Comparison of ENCODE assay signal across 13 cellular contexts in the genomic region with DNA sequence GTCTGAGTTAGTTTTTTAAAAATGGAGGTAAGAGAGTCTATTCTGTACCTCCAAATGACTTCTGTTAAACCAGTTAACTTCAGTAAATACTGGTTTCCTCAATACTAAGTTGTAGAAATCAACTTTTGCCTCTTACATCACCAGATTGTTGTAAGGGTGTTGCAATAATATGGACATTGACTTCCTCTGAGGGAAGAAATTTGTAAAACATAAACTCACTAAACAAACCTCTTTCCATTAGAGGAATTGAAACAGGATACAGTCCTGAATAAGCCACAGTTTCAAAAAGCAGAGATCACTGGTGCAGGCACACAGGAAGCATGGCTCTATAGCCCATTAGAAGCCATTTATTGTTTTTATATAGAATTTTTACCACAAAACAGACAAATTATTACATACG. TPM values are rescaled to one million over a fixed set of nuclear protein-coding genes. Genes with fewer than 3 reads are reported as not detected.
DNase-seq lines count a peak whose midpoint lies in the region; ATAC-seq and TF ChIP-seq lines count a peak whose summit lies in the region.
"Had no signal": no experiment of that assay in that cellular context is flagged by ENCODE, and none has a peak within 500 bp of the region (broad histone marks: within the 10 kb centered on the region; RNA-seq: fewer than 3 reads in every experiment).

No MANE protein-coding gene starts in this region.

- no peak for TF ChIP-seq EP300 in transverse colon (IDR thresholded peaks at IDR 0.05; ENCODE audit: low read depth)

- H3K4me1 Mint-ChIP-seq in activated T-helper 1 cell treated with anti-CD3 and anti-CD28 coated beads, Interleukin-12 subunit alpha, Interleukin-12 subunit beta, Interleukin-2, Interleukin-4 antibody, amounts not matched to agents 30 ng/mL and 10 ng/mL and 1 ng/mL, durations not matched to agents 14 hours and 24 hours and 36 hours (ENCODE audit: low read depth), result no peaks in the 10 kb centered on the region

- ATAC-seq in GM18517 (IDR thresholded peaks at IDR 0.05; ENCODE audit: unreplicated experiment) (peak; percentile 98), HG02623 (IDR thresholded peaks at IDR 0.05; ENCODE audit: unreplicated experiment) (peak; percentile 63)
- ATAC-seq: foreskin keratinocyte had no signal

- H3K4me1 ChIP-seq in left ventricle myocardium inferior (peaks cover 28% of the 10 kb centered on the region), transverse colon (no peaks in the 10 kb centered on the region)
- H3K4me1 ChIP-seq: foreskin keratinocyte had no signal

- H3K27ac ChIP-seq in left ventricle myocardium inferior (replicated peaks) (peak overlapping the region; percentile 58), transverse colon (no peak overlapping the region)
- H3K27ac ChIP-seq: C4-2B, foreskin keratinocyte had no signal

- in situ Hi-C loops in KBM-7 (cut with MboI; ENCODE audit: low pct_unique_long_range_greater_than_20kb, low sequenced_read_pairs), result no loop called here
- in situ Hi-C loops in transverse colon (cut with MboI; ENCODE audit: low pct_ligation_motif_present in 1 of 4, low pct_unique_long_range_greater_than_20kb in 1 of 4, low sequenced_read_pairs in 3 of 4), result no loop called here

- TF ChIP-seq CTCF in left ventricle myocardium inferior (IDR thresholded peaks at IDR 0.05; ENCODE audit: borderline replicate concordance) (no peak), foreskin fibroblast (IDR thresholded peaks at IDR 0.05; ENCODE audit: low read depth, low read length) (no peak), transverse colon (IDR thresholded peaks at IDR 0.05) (no peak)

- H3K27ac Mint-ChIP-seq in activated T-helper 1 cell treated with anti-CD3 and anti-CD28 coated beads, Interleukin-12 subunit alpha, Interleukin-12 subunit beta, Interleukin-2, Interleukin-4 antibody, amounts not matched to agents 30 ng/mL and 10 ng/mL and 1 ng/mL, durations not matched to agents 14 hours and 24 hours and 36 hours, result no peak overlapping the region

- DNase-seq in KBM-7 (peak; percentile 19), left ventricle myocardium inferior (no peak), foreskin fibroblast (no peak), iPS-NIHi7 (ENCODE audit: extremely low spot score) (no peak), transverse colon (no peak)
- no peak for DNase-seq in activated T-helper 1 cell treated with anti-CD3 and anti-CD28 coated beads, Interleukin-12 subunit alpha, Interleukin-12 subunit beta, Interleukin-2, Interleukin-4 antibody, amounts not matched to agents 30 ng/mL and 10 ng/mL and 1 ng/mL, durations not matched to agents 14 hours and 24 hours and 36 hours (ENCODE audit: low spot score)
- DNase-seq: anterior cingulate cortex; foreskin keratinocyte; stimulated activated CD4-positive, alpha-beta T cell treated with anti-CD3 and anti-CD28 coated beads, Interleukin-4, amount 100 ng/mL, for 1 hour had no signal

- H3K9me3 ChIP-seq in left ventricle myocardium inferior (replicated peaks) (no peaks in the 10 kb centered on the region), transverse colon (no peaks in the 10 kb centered on the region)

- WGBS in transverse colon (ENCODE audit: low coverage in 1 of 2), 2 donors, result 69 to 80% methylated on average over 1 of the region's 1 CpG

- H3K36me3 Mint-ChIP-seq in activated T-helper 1 cell treated with anti-CD3 and anti-CD28 coated beads, Interleukin-12 subunit alpha, Interleukin-12 subunit beta, Interleukin-2, Interleukin-4 antibody, amounts not matched to agents 30 ng/mL and 10 ng/mL and 1 ng/mL, durations not matched to agents 14 hours and 24 hours and 36 hours (ENCODE audit: low read depth), result no peaks in the 10 kb centered on the region

- no peak for TF ChIP-seq POLR2A in transverse colon (IDR thresholded peaks at IDR 0.05)

- no peaks in the 10 kb centered on the region for H3K9me3 Mint-ChIP-seq in activated T-helper 1 cell treated with anti-CD3 and anti-CD28 coated beads, Interleukin-12 subunit alpha, Interleukin-12 subunit beta, Interleukin-2, Interleukin-4 antibody, amounts not matched to agents 30 ng/mL and 10 ng/mL and 1 ng/mL, durations not matched to agents 14 hours and 24 hours and 36 hours

- no peaks in the 10 kb centered on the region for H3K36me3 ChIP-seq in left ventricle myocardium inferior
- H3K36me3 ChIP-seq in transverse colon, result no peaks in the 10 kb centered on the region

- no peaks in the 10 kb centered on the region for H3K27me3 ChIP-seq in left ventricle myocardium inferior (ENCODE audit: low read depth)
- no peaks in the 10 kb centered on the region for H3K27me3 ChIP-seq in transverse colon
- H3K27me3 ChIP-seq: foreskin keratinocyte had no signal

- intact Hi-C loops in left ventricle myocardium inferior (cut with micrococcal nuclease), result no loop called here
- intact Hi-C loops in activated T-helper 1 cell treated with anti-CD3 and anti-CD28 coated beads, Interleukin-12 subunit alpha, Interleukin-12 subunit beta, Interleukin-2, Interleukin-4 antibody, amounts not matched to agents 30 ng/mL and 10 ng/mL and 1 ng/mL, durations not matched to agents 14 hours and 24 hours and 36 hours (cut with micrococcal nuclease), result no loop called here
- intact Hi-C loops in transverse colon (cut with DNase I; ENCODE audit: low total_unique reads), result no loop called here

- H3K27me3 Mint-ChIP-seq in activated T-helper 1 cell treated with anti-CD3 and anti-CD28 coated beads, Interleukin-12 subunit alpha, Interleukin-12 subunit beta, Interleukin-2, Interleukin-4 antibody, amounts not matched to agents 30 ng/mL and 10 ng/mL and 1 ng/mL, durations not matched to agents 14 hours and 24 hours and 36 hours (ENCODE audit: insufficient read depth), result peaks cover 6% of the 10 kb centered on the region

- no peak overlapping the region for H3K4me3 Mint-ChIP-seq in activated T-helper 1 cell treated with anti-CD3 and anti-CD28 coated beads, Interleukin-12 subunit alpha, Interleukin-12 subunit beta, Interleukin-2, Interleukin-4 antibody, amounts not matched to agents 30 ng/mL and 10 ng/mL and 1 ng/mL, durations not matched to agents 14 hours and 24 hours and 36 hours

- H3K4me3 ChIP-seq in left ventricle myocardium inferior, result no peak overlapping the region
- H3K4me3 ChIP-seq in foreskin fibroblast (ENCODE audit: low read depth in 1 of 2, low read length in 2 of 2), result no peak overlapping the region
- H3K4me3 ChIP-seq in transverse colon, result no peak overlapping the region

RNA-seq across cellular contexts. Expression of a gene that starts 32.7 kb away (rescaled TPM):
- not detected for total RNA-seq in left ventricle myocardium inferior
- not detected in 2 replicates for total RNA-seq in activated T-helper 1 cell treated with anti-CD3 and anti-CD28 coated beads, Interleukin-12 subunit alpha, Interleukin-12 subunit beta, Interleukin-2, Interleukin-4 antibody, amounts not matched to agents 30 ng/mL and 10 ng/mL and 1 ng/mL, durations not matched to agents 14 hours and 24 hours and 36 hours
- not detected for total RNA-seq in transverse colon
- total RNA-seq: foreskin keratinocyte, myocyte had no signal
